In genomic region chr3:157240413-157240812, GRCh38 we compare ENCODE assay signal across 29 cellular contexts.
"Had no signal": no experiment of that assay in that cellular context is flagged by ENCODE, and none has a peak within 500 bp of the region (broad histone marks: within the 10 kb centered on the region; RNA-seq: fewer than 3 reads in every experiment).

No MANE protein-coding gene starts in this region.

- H3K27ac ChIP-seq: dorsolateral prefrontal cortex, esophagus muscularis mucosa, foreskin keratinocyte, testis, WERI-Rb-1 had no signal

- H3K9me3 ChIP-seq: esophagus muscularis mucosa, testis had no signal

- H3K4me2 ChIP-seq: smooth muscle cell had no signal

- FAIRE-seq: colon, kidney had no signal

- H3K27me3 ChIP-seq: dorsolateral prefrontal cortex, esophagus muscularis mucosa, testis had no signal

- H3K36me3 ChIP-seq: esophagus muscularis mucosa, WERI-Rb-1 had no signal

- H3K36me3 Mint-ChIP-seq: activated CD8-positive, alpha-beta memory T cell treated with anti-CD3 and anti-CD28 coated beads, Interleukin-2, amount 10 ng/mL, durations not matched to agents 7 days and 5 days; activated naive CD4-positive, alpha-beta T cell treated with anti-CD3 and anti-CD28 coated beads, Interleukin-2, amount 10 ng/mL, durations not matched to agents 7 days and 5 days; brain had no signal

- DNase-seq: activated CD4-positive, alpha-beta T cell treated with anti-CD3 and anti-CD28 coated beads, Interleukin-2, amount 10 ng/mL, durations not matched to agents 7 days and 5 days; activated CD4-positive, CD25-positive, alpha-beta regulatory T cell treated with anti-CD3 and anti-CD28 coated beads, Interleukin-2, amount 50 U/mL, for 72 hours; activated CD8-positive, alpha-beta memory T cell treated with anti-CD3 and anti-CD28 coated beads, Interleukin-2, amount 10 ng/mL, durations not matched to agents 7 days and 5 days; activated CD8-positive, alpha-beta T cell treated with anti-CD3 and anti-CD28 coated beads for 36 hours; activated effector memory CD4-positive, alpha-beta T cell treated with anti-CD3 and anti-CD28 coated beads, Interleukin-2, amount 50 U/mL, for 16 hours; activated naive CD4-positive, alpha-beta T cell treated with anti-CD3 and anti-CD28 coated beads, Interleukin-2, amount 10 ng/mL, durations not matched to agents 7 days and 5 days; activated naive CD8-positive, alpha-beta T cell treated with anti-CD3 and anti-CD28 coated beads, Interleukin-2, amount 50 U/mL, for 24 hours; activated T-cell treated with anti-CD3 and anti-CD28 coated beads for 4 hours; aorta; caudate nucleus; dorsolateral prefrontal cortex; effector memory CD8-positive, alpha-beta T cell; foreskin keratinocyte; kidney; naive thymus-derived CD4-positive, alpha-beta T cell; stimulated activated CD4-positive, alpha-beta T cell treated with anti-CD3 and anti-CD28 coated beads, Interleukin-15, amount 100 ng/mL, for 24 hours; stimulated activated CD4-positive, alpha-beta T cell treated with anti-CD3 and anti-CD28 coated beads, Interleukin-2, amount 100 ng/mL, for 48 hours; stimulated activated CD8-positive, alpha-beta memory T cell treated with anti-CD3 and anti-CD28 coated beads, Interleukin-4, amount 100 ng/mL, for 48 hours; stimulated activated naive CD4-positive, alpha-beta T cell; testis; trophoblast cell; WERI-Rb-1 had no signal

- H3K27ac Mint-ChIP-seq: activated CD4-positive, alpha-beta T cell treated with anti-CD3 and anti-CD28 coated beads, Interleukin-2, amount 10 ng/mL, durations not matched to agents 7 days and 5 days; activated CD8-positive, alpha-beta memory T cell treated with anti-CD3 and anti-CD28 coated beads, Interleukin-2, amount 10 ng/mL, durations not matched to agents 7 days and 5 days; activated CD8-positive, alpha-beta T cell treated with anti-CD3 and anti-CD28 coated beads for 36 hours; activated naive CD4-positive, alpha-beta T cell treated with anti-CD3 and anti-CD28 coated beads, Interleukin-2, amount 10 ng/mL, durations not matched to agents 7 days and 5 days; activated naive CD8-positive, alpha-beta T cell treated with anti-CD3 and anti-CD28 coated beads, Interleukin-2, amount 50 U/mL, for 24 hours; brain; effector memory CD8-positive, alpha-beta T cell; naive thymus-derived CD4-positive, alpha-beta T cell had no signal

- H3K4me1 ChIP-seq: foreskin keratinocyte, testis had no signal

- H3K4me3 ChIP-seq: dorsolateral prefrontal cortex, esophagus muscularis mucosa, smooth muscle cell, testis had no signal

- H3K9me3 Mint-ChIP-seq: activated CD4-positive, alpha-beta T cell treated with anti-CD3 and anti-CD28 coated beads, Interleukin-2, amount 10 ng/mL, durations not matched to agents 7 days and 5 days; activated CD8-positive, alpha-beta T cell treated with anti-CD3 and anti-CD28 coated beads for 36 hours; activated naive CD4-positive, alpha-beta T cell treated with anti-CD3 and anti-CD28 coated beads, Interleukin-2, amount 10 ng/mL, durations not matched to agents 7 days and 5 days; activated naive CD8-positive, alpha-beta T cell treated with anti-CD3 and anti-CD28 coated beads, Interleukin-2, amount 50 U/mL, for 24 hours; effector memory CD8-positive, alpha-beta T cell; naive thymus-derived CD4-positive, alpha-beta T cell; neural crest cell had no signal

- ATAC-seq: activated CD8-positive, alpha-beta memory T cell treated with anti-CD3 and anti-CD28 coated beads, Interleukin-2, amount 10 ng/mL, durations not matched to agents 7 days and 5 days; activated CD8-positive, alpha-beta T cell treated with anti-CD3 and anti-CD28 coated beads for 36 hours; activated naive CD8-positive, alpha-beta T cell treated with anti-CD3 and anti-CD28 coated beads, Interleukin-2, amount 50 U/mL, for 24 hours; effector memory CD8-positive, alpha-beta T cell; foreskin keratinocyte; left lobe of liver; naive thymus-derived CD4-positive, alpha-beta T cell; sciatic nerve had no signal
